In the genomic region with DNA sequence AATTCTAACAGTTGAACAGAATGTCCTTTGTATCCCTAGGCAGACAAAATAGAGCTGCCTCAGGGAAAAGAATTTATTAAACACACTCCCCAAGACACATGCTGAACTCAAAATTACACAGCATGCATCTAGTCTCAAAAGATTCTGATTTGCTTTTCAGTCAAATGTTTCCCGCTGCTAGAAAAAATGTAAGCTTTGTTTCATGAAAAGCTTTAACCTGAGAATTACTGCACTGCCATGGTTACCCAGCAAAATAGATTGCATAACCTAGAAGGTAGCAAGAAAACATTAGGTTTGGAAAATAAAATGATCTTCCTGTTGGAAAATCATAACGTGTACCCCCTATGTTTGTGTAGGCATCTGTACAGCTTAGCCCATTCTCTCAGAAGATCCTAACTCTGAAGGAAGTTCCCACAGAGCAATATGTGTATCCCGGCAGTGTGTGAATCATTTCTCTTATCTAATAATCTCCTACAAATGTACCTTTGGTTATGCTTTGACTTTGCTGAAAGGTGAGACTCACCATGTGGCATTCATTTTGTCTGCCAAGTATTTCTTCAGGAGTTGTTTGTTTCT, we compare ENCODE assay signal across 17 cellular contexts.
DNase-seq lines count a peak whose midpoint lies in the region; ATAC-seq and TF ChIP-seq lines count a peak whose summit lies in the region.
"Had no signal": no experiment of that assay in that cellular context is flagged by ENCODE, and none has a peak within 500 bp of the region (broad histone marks: within the 10 kb centered on the region; RNA-seq: fewer than 3 reads in every experiment).

No MANE protein-coding gene starts in this region.

- DNase-seq in DND-41 (no peak), NCI-H226 (peak; percentile 19), choroid plexus epithelial cell (ENCODE audit: low read depth) (peak; percentile 52), cerebellum (ENCODE audit: low spot score) (no peak), SW 1271 (lab: John Stamatoyannopoulos, UW) (no peak), MV-4-11 (lab: John Stamatoyannopoulos, UW) (no peak)
- DNase-seq: activated naive CD8-positive, alpha-beta T cell treated with anti-CD3 and anti-CD28 coated beads, Interleukin-2, amount 10 ng/mL, durations not matched to agents 7 days and 5 days; GM23248; left ventricle myocardium inferior; NCI-H1105 treated with DMSO at 0.1 percent for 48 hours; NCI-H82; SJCRH30; stimulated activated CD4-positive, alpha-beta T cell treated with anti-CD3 and anti-CD28 coated beads, Interleukin-4, amount 100 ng/mL, for 24 hours; stimulated activated naive CD4-positive, alpha-beta T cell; WERI-Rb-1 had no signal

- H3K4me1 ChIP-seq in DND-41 (ENCODE audit: insufficient read depth, low read length): peaks cover 6% of the 10 kb centered on the region; the same call in 1 of the 2 replicates
- H3K4me1 ChIP-seq: left ventricle myocardium inferior, SJCRH30 had no signal

- H3K79me2 ChIP-seq in DND-41 (ENCODE audit: insufficient read depth, low read length): no peaks in the 10 kb centered on the region

- H4K20me1 ChIP-seq in DND-41 (ENCODE audit: insufficient read depth, low read length): no peaks in the 10 kb centered on the region

- no peaks in the 10 kb centered on the region for H3K9me3 ChIP-seq in DND-41 (ENCODE audit: insufficient read depth, low read length, severe bottlenecking)
- H3K9me3 ChIP-seq: left ventricle myocardium inferior, SJCRH30 had no signal

- H3K27me3 Mint-ChIP-seq in nephron (ENCODE audit: low read depth): no peaks in the 10 kb centered on the region
- H3K27me3 Mint-ChIP-seq: activated naive CD8-positive, alpha-beta T cell treated with anti-CD3 and anti-CD28 coated beads, Interleukin-2, amount 10 ng/mL, durations not matched to agents 7 days and 5 days had no signal

- no peak for TF ChIP-seq CTCF in DND-41 (IDR thresholded peaks at IDR 0.05; ENCODE audit: borderline replicate concordance, extremely low read depth, low read length, poor library complexity, severe bottlenecking)
- no peak for TF ChIP-seq CTCF in choroid plexus epithelial cell (conservative IDR thresholded peaks at IDR 0.05; ENCODE audit: low read depth, low read length)
- no peak for TF ChIP-seq CTCF in nephron (IDR thresholded peaks at IDR 0.05; ENCODE audit: unreplicated experiment in 3 of 3)

- H3K4me1 Mint-ChIP-seq in nephron: peaks cover 8% of the 10 kb centered on the region
- H3K4me1 Mint-ChIP-seq: activated naive CD8-positive, alpha-beta T cell treated with anti-CD3 and anti-CD28 coated beads, Interleukin-2, amount 10 ng/mL, durations not matched to agents 7 days and 5 days had no signal

- no peaks in the 10 kb centered on the region for H3K27me3 ChIP-seq in DND-41 (ENCODE audit: insufficient read depth, low read length, poor library complexity)
- H3K27me3 ChIP-seq: SJCRH30 had no signal

- no peaks in the 10 kb centered on the region for H3K9me3 Mint-ChIP-seq in nephron
- H3K9me3 Mint-ChIP-seq: activated naive CD8-positive, alpha-beta T cell treated with anti-CD3 and anti-CD28 coated beads, Interleukin-2, amount 10 ng/mL, durations not matched to agents 7 days and 5 days had no signal

- H3K4me3 ChIP-seq in DND-41 (ENCODE audit: low read depth in 1 of 2, low read length in 2 of 2) (no peak overlapping the region), choroid plexus epithelial cell (ENCODE audit: low read depth, low read length) (no peak overlapping the region)
- H3K4me3 ChIP-seq: GM23248, left ventricle myocardium inferior, SJCRH30 had no signal

- no peak overlapping the region for H3K4me3 Mint-ChIP-seq in nephron
- H3K4me3 Mint-ChIP-seq: activated naive CD8-positive, alpha-beta T cell treated with anti-CD3 and anti-CD28 coated beads, Interleukin-2, amount 10 ng/mL, durations not matched to agents 7 days and 5 days had no signal

- H3K9ac ChIP-seq in DND-41 (ENCODE audit: low read depth, low read length): no peak overlapping the region
- H3K9ac ChIP-seq: GM23248 had no signal

- peak overlapping the region; percentile 12 to 23 (median 19) for H3K27ac Mint-ChIP-seq in nephron
- H3K27ac Mint-ChIP-seq: activated naive CD8-positive, alpha-beta T cell treated with anti-CD3 and anti-CD28 coated beads, Interleukin-2, amount 10 ng/mL, durations not matched to agents 7 days and 5 days had no signal

- no peaks in the 10 kb centered on the region for H3K36me3 ChIP-seq in DND-41 (ENCODE audit: insufficient read depth, low read length)
- H3K36me3 ChIP-seq: left ventricle myocardium inferior, SJCRH30, WERI-Rb-1 had no signal

- H3K4me2 ChIP-seq in DND-41 (ENCODE audit: insufficient read depth, low read length): no peak overlapping the region

- H2AFZ ChIP-seq in DND-41 (ENCODE audit: low read depth, low read length): peak overlapping the region; percentile 2; the same call in 1 of the 2 replicates
- H2AFZ ChIP-seq: GM23248 had no signal

- no peak overlapping the region for H3K27ac ChIP-seq in DND-41 (ENCODE audit: low read length)
- H3K27ac ChIP-seq: GM23248, left ventricle myocardium inferior, SJCRH30, WERI-Rb-1 had no signal

- no peak for ATAC-seq in DND-41 (ENCODE audit: insufficient read depth, low read depth)
- ATAC-seq in HG03159 (IDR thresholded peaks at IDR 0.05; ENCODE audit: unreplicated experiment): no peak

- no peaks in the 10 kb centered on the region for H3K36me3 Mint-ChIP-seq in nephron (ENCODE audit: low read depth)
- H3K36me3 Mint-ChIP-seq: activated naive CD8-positive, alpha-beta T cell treated with anti-CD3 and anti-CD28 coated beads, Interleukin-2, amount 10 ng/mL, durations not matched to agents 7 days and 5 days had no signal

Comparison
In these comparisons a context has a peak if more than half of its experiments do, and no peak if none do; other contexts are left out.
1. DNase-seq: peak in NCI-H226 (single experiment) and choroid plexus epithelial cell (single experiment); none in DND-41 (single experiment), cerebellum (single experiment), SW 1271 (0 of 2) and MV-4-11 (single experiment).